Comparison of ENCODE assay signal across 8 cellular contexts in the genomic region with DNA sequence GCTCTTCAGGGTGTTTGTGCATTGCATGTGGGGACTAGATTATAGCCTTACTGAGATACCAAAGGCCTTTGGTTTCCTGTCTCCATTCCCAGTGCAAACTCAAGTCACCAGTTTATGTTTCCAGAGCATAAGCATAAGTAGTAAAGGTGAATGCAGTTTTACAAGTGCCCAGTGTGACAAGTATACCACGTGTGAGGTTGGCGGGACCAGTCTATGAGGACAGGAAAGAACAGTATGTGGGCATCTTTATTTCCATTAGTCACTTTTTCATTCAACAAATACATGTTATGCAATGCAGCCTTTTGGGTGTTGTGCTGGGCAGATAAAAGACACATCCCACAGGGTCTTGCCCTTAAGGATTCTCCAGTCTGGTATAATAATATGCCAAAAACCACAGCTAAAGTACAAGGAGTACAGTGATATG.
DNase-seq lines count a peak whose midpoint lies in the region; ATAC-seq and TF ChIP-seq lines count a peak whose summit lies in the region.

No MANE protein-coding gene starts in this region.

- H3K27ac Mint-ChIP-seq in central memory CD8-positive, alpha-beta T cell (ENCODE audit: low read depth) = peak overlapping the region; percentile 88
- H3K27ac Mint-ChIP-seq in nephron progenitor cell = peak overlapping the region; percentile 96

- H3K36me3 Mint-ChIP-seq in central memory CD8-positive, alpha-beta T cell (ENCODE audit: insufficient read depth) = peaks cover 23% of the 10 kb centered on the region
- peaks cover 16% of the 10 kb centered on the region for H3K36me3 Mint-ChIP-seq in nephron progenitor cell (ENCODE audit: low read depth)

- H2AFZ ChIP-seq in ACC112 (ENCODE audit: low read length, unreplicated experiment) (no peak overlapping the region), PC-3 (ENCODE audit: low read length) (no peak overlapping the region)

- H3K79me2 ChIP-seq in ACC112 (ENCODE audit: control insufficient read depth, insufficient read depth, low read length, unreplicated experiment) (peaks cover 47% of the 10 kb centered on the region), PC-3 (ENCODE audit: low read length) (peaks cover 40% of the 10 kb centered on the region)

- peaks cover 12% of the 10 kb centered on the region for H3F3A ChIP-seq in PC-3 (ENCODE audit: low read length, unreplicated experiment)

- peak overlapping the region; percentile 70; the same call in 1 of the 2 replicates for H3K9ac ChIP-seq in PC-3 (ENCODE audit: low read length)

- H3K36me3 ChIP-seq in ACC112 (ENCODE audit: insufficient read depth, low read length) (peaks cover 17% of the 10 kb centered on the region), PC-3 (ENCODE audit: low read depth, low read length) (peaks cover 16% of the 10 kb centered on the region)

- H3K27me3 ChIP-seq in ACC112 (ENCODE audit: insufficient read depth, low read length) = no peaks in the 10 kb centered on the region
- H3K27me3 ChIP-seq in PC-3 (ENCODE audit: low read length) = no peaks in the 10 kb centered on the region

- no peaks in the 10 kb centered on the region for H3K9me3 ChIP-seq in PC-3 (ENCODE audit: low read length)

- peak overlapping the region; percentile 80 for H3K4me2 ChIP-seq in PC-3 (ENCODE audit: low read length)

- H3K4me3 Mint-ChIP-seq in central memory CD8-positive, alpha-beta T cell = peak overlapping the region; percentile 87
- H3K4me3 Mint-ChIP-seq in nephron progenitor cell = peak overlapping the region; percentile 39

- peaks cover 86% of the 10 kb centered on the region for H3K4me1 Mint-ChIP-seq in central memory CD8-positive, alpha-beta T cell
- H3K4me1 Mint-ChIP-seq in nephron progenitor cell = peaks cover 100% of the 10 kb centered on the region

- H3K27me3 Mint-ChIP-seq in central memory CD8-positive, alpha-beta T cell = no peaks in the 10 kb centered on the region
- no peaks in the 10 kb centered on the region for H3K27me3 Mint-ChIP-seq in nephron progenitor cell (ENCODE audit: low read depth, poor library complexity)

- POLR2A ChIA-PET in PC-3 (lab: Charles Lee; ENCODE audit: unreplicated experiment) = interaction anchor here (0.6 kb wide), 1 partner anchor 26 kb away, joined by 4 read pairs; no protein-coding TSS in a partner anchor

- H3K9me2 ChIP-seq in PC-3 (replicated peaks; ENCODE audit: low read length) = no peaks in the 10 kb centered on the region

- ATAC-seq in PC-3 = no peak
- no peak for ATAC-seq in central memory CD8-positive, alpha-beta T cell (replicated peaks; ENCODE audit: extremely low read depth, poor library complexity, severe bottlenecking)
- no peak for ATAC-seq in HG03095 (IDR thresholded peaks at IDR 0.05; ENCODE audit: unreplicated experiment)
- no peak for ATAC-seq in HG03457 (IDR thresholded peaks at IDR 0.05; ENCODE audit: unreplicated experiment)

- BruUV-seq in PC-3 (replicated peaks; lab: Mats Ljungman, UMichigan) = no TSS peak

- H3K4me1 ChIP-seq in ACC112 (ENCODE audit: control insufficient read depth, insufficient read depth, low read length, unreplicated experiment) (peaks cover 69% of the 10 kb centered on the region), PC-3 (ENCODE audit: insufficient read depth, low read length) (peaks cover 87% of the 10 kb centered on the region)

- H3K4me3 ChIP-seq in ACC112 (ENCODE audit: low read depth, low read length) = 0 out of 2 replicates have a peak overlapping the region, but pooled peaks have one; percentile 90
- H3K4me3 ChIP-seq in PC-3 (ENCODE audit: low read length) = peak overlapping the region; percentile 1; the same call in 1 of the 2 replicates

- CTCF ChIA-PET in PC-3 (lab: Charles Lee) = interaction anchor here (4.9 kb wide), 1 partner anchor 9 kb away, joined by 52 read pairs; no protein-coding TSS in a partner anchor

- intact Hi-C loops in PC-3 (cut with micrococcal nuclease) = loop anchor here (10.0 kb wide), 1 partner anchor 1233 kb away; no protein-coding TSS in a partner anchor

- TF ChIP-seq CTCF in PC-3 (conservative IDR thresholded peaks at IDR 0.05; ENCODE audit: low read depth, low read length) = no peak
- TF ChIP-seq CTCF in nephron progenitor cell (IDR thresholded peaks at IDR 0.05) = no peak

- peak; percentile 99 for DNase-seq in PC-3
- no peak for DNase-seq in central memory CD8-positive, alpha-beta T cell (ENCODE audit: low spot score in 2 of 2)
- DNase-seq in nephron progenitor cell = no peak
- DNase-seq in COLO829 (ENCODE audit: low spot score) = no peak
- DNase-seq in NCI-H146 treated with DMSO at 0.1 percent for 48 hours (lab: John Stamatoyannopoulos, UW; ENCODE audit: unreplicated experiment) = no peak

- H3K27ac ChIP-seq in ACC112 (ENCODE audit: low read depth, low read length) (peak overlapping the region; percentile 86), PC-3 (ENCODE audit: low read length) (peak overlapping the region; percentile 77)

- no peaks in the 10 kb centered on the region for H3K9me3 Mint-ChIP-seq in central memory CD8-positive, alpha-beta T cell
- peaks cover 8% of the 10 kb centered on the region for H3K9me3 Mint-ChIP-seq in nephron progenitor cell

- no peaks in the 10 kb centered on the region for H4K20me1 ChIP-seq in PC-3 (ENCODE audit: low read length)
